ENCODE assay signal across 2 cellular contexts in the genomic region with DNA sequence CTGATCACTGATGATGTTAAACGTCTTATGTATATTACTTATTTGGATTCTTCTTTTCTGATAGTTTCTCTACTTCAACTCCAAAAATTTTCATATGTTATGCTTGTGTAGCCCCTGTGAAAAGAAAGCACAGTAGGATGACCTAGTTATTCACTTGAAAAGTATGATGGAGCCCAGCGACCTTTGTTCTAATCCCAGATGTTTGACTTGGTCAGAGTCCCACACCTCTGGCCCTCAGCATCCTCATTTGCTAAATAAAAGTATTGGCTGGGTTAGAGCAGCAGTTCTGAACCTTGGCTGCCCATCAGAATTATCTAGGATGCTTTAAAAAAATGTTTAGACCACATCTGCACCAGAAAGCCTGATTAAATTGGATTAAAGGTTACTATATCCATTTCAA.
A peak's percentile ranks its signal among the peaks of the same experiment; 100 is the strongest.
TF ChIP-seq lines count a peak whose summit lies in the region.

No MANE protein-coding gene starts in this region.

TF ChIP-seq in liver, 16 proteins besides CTCF, POLR2A, EP300 and RAD21 (continued from another document):
- TF ChIP-seq HNF4A (conservative IDR thresholded peaks at IDR 0.05) (peak; percentile 76 to 79), SP1 (IDR thresholded peaks at IDR 0.05) (peak; percentile 62), EGR1 (IDR thresholded peaks at IDR 0.05; ENCODE audit: low read depth in 2 of 2) (no peak)
TF ChIP-seq in liver: peak in this region for 7.

TF ChIP-seq in HepG2, 621 proteins besides CTCF, POLR2A, EP300 and RAD21 (continued from another document):
- TF ChIP-seq, protein P1, sequence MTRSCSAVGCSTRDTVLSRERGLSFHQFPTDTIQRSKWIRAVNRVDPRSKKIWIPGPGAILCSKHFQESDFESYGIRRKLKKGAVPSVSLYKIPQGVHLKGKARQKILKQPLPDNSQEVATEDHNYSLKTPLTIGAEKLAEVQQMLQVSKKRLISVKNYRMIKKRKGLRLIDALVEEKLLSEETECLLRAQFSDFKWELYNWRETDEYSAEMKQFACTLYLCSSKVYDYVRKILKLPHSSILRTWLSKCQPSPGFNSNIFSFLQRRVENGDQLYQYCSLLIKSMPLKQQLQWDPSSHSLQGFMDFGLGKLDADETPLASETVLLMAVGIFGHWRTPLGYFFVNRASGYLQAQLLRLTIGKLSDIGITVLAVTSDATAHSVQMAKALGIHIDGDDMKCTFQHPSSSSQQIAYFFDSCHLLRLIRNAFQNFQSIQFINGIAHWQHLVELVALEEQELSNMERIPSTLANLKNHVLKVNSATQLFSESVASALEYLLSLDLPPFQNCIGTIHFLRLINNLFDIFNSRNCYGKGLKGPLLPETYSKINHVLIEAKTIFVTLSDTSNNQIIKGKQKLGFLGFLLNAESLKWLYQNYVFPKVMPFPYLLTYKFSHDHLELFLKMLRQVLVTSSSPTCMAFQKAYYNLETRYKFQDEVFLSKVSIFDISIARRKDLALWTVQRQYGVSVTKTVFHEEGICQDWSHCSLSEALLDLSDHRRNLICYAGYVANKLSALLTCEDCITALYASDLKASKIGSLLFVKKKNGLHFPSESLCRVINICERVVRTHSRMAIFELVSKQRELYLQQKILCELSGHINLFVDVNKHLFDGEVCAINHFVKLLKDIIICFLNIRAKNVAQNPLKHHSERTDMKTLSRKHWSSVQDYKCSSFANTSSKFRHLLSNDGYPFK (CRISPR knock-in tag; IDR thresholded peaks at IDR 0.05; ENCODE audit: borderline replicate concordance), result no peak
- TF ChIP-seq, protein P2, sequence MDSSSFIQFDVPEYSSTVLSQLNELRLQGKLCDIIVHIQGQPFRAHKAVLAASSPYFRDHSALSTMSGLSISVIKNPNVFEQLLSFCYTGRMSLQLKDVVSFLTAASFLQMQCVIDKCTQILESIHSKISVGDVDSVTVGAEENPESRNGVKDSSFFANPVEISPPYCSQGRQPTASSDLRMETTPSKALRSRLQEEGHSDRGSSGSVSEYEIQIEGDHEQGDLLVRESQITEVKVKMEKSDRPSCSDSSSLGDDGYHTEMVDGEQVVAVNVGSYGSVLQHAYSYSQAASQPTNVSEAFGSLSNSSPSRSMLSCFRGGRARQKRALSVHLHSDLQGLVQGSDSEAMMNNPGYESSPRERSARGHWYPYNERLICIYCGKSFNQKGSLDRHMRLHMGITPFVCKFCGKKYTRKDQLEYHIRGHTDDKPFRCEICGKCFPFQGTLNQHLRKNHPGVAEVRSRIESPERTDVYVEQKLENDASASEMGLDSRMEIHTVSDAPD (CRISPR knock-in tag; IDR thresholded peaks at IDR 0.05), result no peak
- TF ChIP-seq ZNF441 (CRISPR knock-in tag; IDR thresholded peaks at IDR 0.05; ENCODE audit: borderline replicate concordance) (no peak), ZNF292 (CRISPR knock-in tag; IDR thresholded peaks at IDR 0.05; ENCODE audit: borderline replicate concordance, low read depth) (no peak), YEATS2 (CRISPR knock-in tag; IDR thresholded peaks at IDR 0.05; ENCODE audit: borderline replicate concordance) (no peak), ZNF782 (CRISPR knock-in tag; IDR thresholded peaks at IDR 0.05; ENCODE audit: borderline replicate concordance) (no peak), RAD51 (IDR thresholded peaks at IDR 0.05; ENCODE audit: borderline replicate concordance) (no peak), ZNF841 (CRISPR knock-in tag; IDR thresholded peaks at IDR 0.05; ENCODE audit: borderline replicate concordance) (no peak), ZNF235 (CRISPR knock-in tag; IDR thresholded peaks at IDR 0.05; ENCODE audit: borderline replicate concordance) (no peak), JARID2 (CRISPR knock-in tag; IDR thresholded peaks at IDR 0.05; ENCODE audit: insufficient replicate concordance) (no peak), SP2 (CRISPR knock-in tag; IDR thresholded peaks at IDR 0.05) (no peak)
- TF ChIP-seq, protein P3, sequence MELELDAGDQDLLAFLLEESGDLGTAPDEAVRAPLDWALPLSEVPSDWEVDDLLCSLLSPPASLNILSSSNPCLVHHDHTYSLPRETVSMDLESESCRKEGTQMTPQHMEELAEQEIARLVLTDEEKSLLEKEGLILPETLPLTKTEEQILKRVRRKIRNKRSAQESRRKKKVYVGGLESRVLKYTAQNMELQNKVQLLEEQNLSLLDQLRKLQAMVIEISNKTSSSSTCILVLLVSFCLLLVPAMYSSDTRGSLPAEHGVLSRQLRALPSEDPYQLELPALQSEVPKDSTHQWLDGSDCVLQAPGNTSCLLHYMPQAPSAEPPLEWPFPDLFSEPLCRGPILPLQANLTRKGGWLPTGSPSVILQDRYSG (CRISPR knock-in tag; IDR thresholded peaks at IDR 0.05), result no peak
- TF ChIP-seq, protein P4, sequence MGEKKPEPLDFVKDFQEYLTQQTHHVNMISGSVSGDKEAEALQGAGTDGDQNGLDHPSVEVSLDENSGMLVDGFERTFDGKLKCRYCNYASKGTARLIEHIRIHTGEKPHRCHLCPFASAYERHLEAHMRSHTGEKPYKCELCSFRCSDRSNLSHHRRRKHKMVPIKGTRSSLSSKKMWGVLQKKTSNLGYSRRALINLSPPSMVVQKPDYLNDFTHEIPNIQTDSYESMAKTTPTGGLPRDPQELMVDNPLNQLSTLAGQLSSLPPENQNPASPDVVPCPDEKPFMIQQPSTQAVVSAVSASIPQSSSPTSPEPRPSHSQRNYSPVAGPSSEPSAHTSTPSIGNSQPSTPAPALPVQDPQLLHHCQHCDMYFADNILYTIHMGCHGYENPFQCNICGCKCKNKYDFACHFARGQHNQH (CRISPR knock-in tag; IDR thresholded peaks at IDR 0.05), result no peak
